ENCODE assay signal across 14 cellular contexts in the genomic region with DNA sequence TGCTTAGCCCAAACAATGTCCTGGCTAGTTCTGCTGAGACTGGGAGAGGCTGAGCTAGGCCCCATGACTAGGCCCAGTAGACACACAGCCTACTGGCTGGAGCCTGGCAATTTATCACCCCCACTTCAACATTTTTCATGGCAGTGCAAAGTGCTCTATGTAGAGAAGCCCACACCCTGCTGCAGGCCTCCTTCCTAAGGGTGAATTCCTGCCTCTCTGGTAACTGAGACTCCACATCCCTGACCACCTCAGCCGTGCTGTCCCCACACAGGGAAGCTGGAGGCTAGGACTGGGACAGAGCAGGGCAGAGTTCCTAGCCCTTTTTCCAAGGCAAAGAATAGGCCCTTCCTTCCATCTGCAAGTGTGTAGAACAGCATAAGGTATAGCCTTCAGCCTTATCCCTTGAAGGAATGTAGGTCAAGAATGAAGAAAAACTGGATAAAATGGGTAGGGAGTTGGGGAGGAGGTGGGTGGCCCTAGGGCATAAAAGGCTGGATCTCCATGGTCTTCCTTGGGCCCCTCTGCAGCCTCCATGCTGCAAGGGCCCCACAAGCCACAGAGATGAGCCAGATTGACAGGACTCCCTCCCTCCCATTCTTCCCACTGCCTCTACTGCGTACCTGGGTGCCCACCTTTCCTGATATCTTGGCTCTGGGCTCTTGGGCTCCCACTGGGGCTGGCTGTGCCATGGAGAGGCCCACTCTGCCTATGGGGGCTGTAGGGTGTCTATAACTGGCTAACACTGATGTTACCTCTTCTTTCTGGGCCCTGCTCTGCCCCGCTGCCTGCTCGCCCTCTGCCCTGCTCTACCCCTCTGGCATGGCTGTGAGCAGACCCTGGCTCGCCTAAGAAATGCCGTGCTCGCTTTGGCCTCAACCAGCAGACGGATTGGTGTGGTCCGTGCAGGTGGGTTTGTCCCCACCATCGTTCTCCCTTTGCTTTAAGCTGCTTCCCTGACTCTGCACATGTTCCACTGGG. TPM values are rescaled to one million over a fixed set of nuclear protein-coding genes. Genes with fewer than 3 reads are reported as not detected.
DNase-seq lines count a peak whose midpoint lies in the region; ATAC-seq and TF ChIP-seq lines count a peak whose summit lies in the region.
"Had no signal": no experiment of that assay in that cellular context is flagged by ENCODE, and none has a peak within 500 bp of the region (broad histone marks: within the 10 kb centered on the region; RNA-seq: fewer than 3 reads in every experiment).

No MANE protein-coding gene starts in this region.

- peak overlapping the region; percentile 85 for H3K27ac Mint-ChIP-seq in stimulated activated naive CD8-positive, alpha-beta T cell treated with anti-CD3 and anti-CD28 coated beads, Interleukin-15, Interleukin-2, amounts not matched to agents 100 ng/mL and 50 ng/mL, for 24 hours
- H3K27ac Mint-ChIP-seq in activated naive CD8-positive, alpha-beta T cell, result peak overlapping the region; percentile 86
- H3K27ac Mint-ChIP-seq in mesothelial cell of epicardium, result peak overlapping the region; percentile 62

- H3K4me1 Mint-ChIP-seq in stimulated activated naive CD8-positive, alpha-beta T cell treated with anti-CD3 and anti-CD28 coated beads, Interleukin-15, Interleukin-2, amounts not matched to agents 100 ng/mL and 50 ng/mL, for 24 hours (ENCODE audit: low read depth), result peaks cover 41% of the 10 kb centered on the region
- H3K4me1 Mint-ChIP-seq in activated naive CD8-positive, alpha-beta T cell (ENCODE audit: low read depth), result peaks cover 46% of the 10 kb centered on the region
- H3K4me1 Mint-ChIP-seq in mesothelial cell of epicardium, result peaks cover 19% of the 10 kb centered on the region

- H3K4me3 Mint-ChIP-seq in stimulated activated naive CD8-positive, alpha-beta T cell treated with anti-CD3 and anti-CD28 coated beads, Interleukin-15, Interleukin-2, amounts not matched to agents 100 ng/mL and 50 ng/mL, for 24 hours, result no peak overlapping the region
- H3K4me3 Mint-ChIP-seq in activated naive CD8-positive, alpha-beta T cell, result no peak overlapping the region
- H3K4me3 Mint-ChIP-seq in mesothelial cell of epicardium, result no peak overlapping the region

- peaks cover 46% of the 10 kb centered on the region for H3K36me3 Mint-ChIP-seq in stimulated activated naive CD8-positive, alpha-beta T cell treated with anti-CD3 and anti-CD28 coated beads, Interleukin-15, Interleukin-2, amounts not matched to agents 100 ng/mL and 50 ng/mL, for 24 hours (ENCODE audit: low read depth)
- peaks cover 3% of the 10 kb centered on the region for H3K36me3 Mint-ChIP-seq in activated naive CD8-positive, alpha-beta T cell
- peaks cover 5% of the 10 kb centered on the region for H3K36me3 Mint-ChIP-seq in mesothelial cell of epicardium

- H3K9me3 Mint-ChIP-seq in stimulated activated naive CD8-positive, alpha-beta T cell treated with anti-CD3 and anti-CD28 coated beads, Interleukin-15, Interleukin-2, amounts not matched to agents 100 ng/mL and 50 ng/mL, for 24 hours, result no peaks in the 10 kb centered on the region
- H3K9me3 Mint-ChIP-seq in activated naive CD8-positive, alpha-beta T cell (ENCODE audit: low read depth), result no peaks in the 10 kb centered on the region
- no peaks in the 10 kb centered on the region for H3K9me3 Mint-ChIP-seq in mesothelial cell of epicardium

- ATAC-seq in stimulated activated naive CD8-positive, alpha-beta T cell treated with anti-CD3 and anti-CD28 coated beads, Interleukin-15, Interleukin-2, amounts not matched to agents 100 U/mL and 50 U/mL, for 24 hours, result no peak
- no peak for ATAC-seq in activated CD4-positive, CD25-positive, alpha-beta regulatory T cell treated with anti-CD3 and anti-CD28 coated beads, Interleukin-2, amount 50 U/mL, for 24 hours
- ATAC-seq: gastroesophageal sphincter had no signal

- no peak for DNase-seq in stimulated activated naive CD8-positive, alpha-beta T cell treated with anti-CD3 and anti-CD28 coated beads, Interleukin-15, Interleukin-2, amounts not matched to agents 100 U/mL and 50 U/mL, for 24 hours
- peak in 1 of 2 experiments; percentile 28 for DNase-seq in mesothelial cell of epicardium (ENCODE audit: low spot score in 2 of 2, unreplicated experiment in 2 of 2)
- no peak for DNase-seq in Ammon's horn (ENCODE audit: low spot score)
- DNase-seq in SIG-M5 (lab: John Stamatoyannopoulos, UW), result no peak
- no peak for DNase-seq in effector CD8-positive, alpha-beta T cell (lab: John Stamatoyannopoulos, UW)
- DNase-seq: activated T-cell treated with anti-CD3 and anti-CD28 coated beads for 4 hours; brain microvascular endothelial cell; GM23248; stimulated activated CD4-positive, alpha-beta T cell treated with anti-CD3 and anti-CD28 coated beads, Interleukin-1b, Interleukin-23, amount 100 ng/mL, for 48 hours; stimulated activated CD8-positive, alpha-beta memory T cell treated with anti-CD3 and anti-CD28 coated beads, Interleukin-4, amount 100 ng/mL, for 48 hours had no signal

- H3K27me3 Mint-ChIP-seq in stimulated activated naive CD8-positive, alpha-beta T cell treated with anti-CD3 and anti-CD28 coated beads, Interleukin-15, Interleukin-2, amounts not matched to agents 100 ng/mL and 50 ng/mL, for 24 hours, result no peaks in the 10 kb centered on the region
- H3K27me3 Mint-ChIP-seq in activated naive CD8-positive, alpha-beta T cell, result no peaks in the 10 kb centered on the region
- no peaks in the 10 kb centered on the region for H3K27me3 Mint-ChIP-seq in mesothelial cell of epicardium (ENCODE audit: low read depth)

- no peak for TF ChIP-seq CTCF in mesothelial cell of epicardium (IDR thresholded peaks at IDR 0.05; ENCODE audit: unreplicated experiment)

RNA-seq across cellular contexts. Expression of gene TCF7, which starts 29.8 kb away (rescaled TPM):
- total RNA-seq in mesothelial cell of epicardium, result 7.5 to 9.0 TPM (median 8.0 TPM) in 3 replicates

RNA-seq across cellular contexts. Expression of gene SKP1, which starts 32.5 kb away (rescaled TPM):
- 342 to 352 TPM (median 344 TPM) in 3 replicates for total RNA-seq in mesothelial cell of epicardium
